In genomic region chr4:5638316-5638715, GRCh38 we compare ENCODE assay signal across 19 cellular contexts.
DNase-seq lines count a peak whose midpoint lies in the region; FAIRE-seq and TF ChIP-seq lines count a peak whose summit lies in the region.
"Had no signal": no experiment of that assay in that cellular context is flagged by ENCODE, and none has a peak within 500 bp of the region (broad histone marks: within the 10 kb centered on the region; RNA-seq: fewer than 3 reads in every experiment).

No MANE protein-coding gene starts in this region.

- no peaks in the 10 kb centered on the region for H3K4me1 ChIP-seq in neuronal stem cell (ENCODE audit: control insufficient read depth in 2 of 2, insufficient read depth in 1 of 2, low read depth in 1 of 2, low read length in 2 of 2)
- H3K4me1 ChIP-seq: ascending aorta, BE2C, gastroesophageal sphincter, HAP-1, tibial artery had no signal

- TF ChIP-seq CTCF in BJ (IDR thresholded peaks at IDR 0.05; ENCODE audit: insufficient read depth, low read depth, low read length), result no peak
- TF ChIP-seq CTCF in GM10266 (IDR thresholded peaks at IDR 0.05; ENCODE audit: control insufficient read depth, insufficient read depth, low read depth, missing control alignments), result no peak

- no peak overlapping the region for H3K9ac ChIP-seq in neuronal stem cell (ENCODE audit: low read depth, low read length, poor library complexity)
- H3K9ac ChIP-seq: SK-N-SH had no signal

- H2BK120ac ChIP-seq in neuronal stem cell (ENCODE audit: low read depth, low read length), result no peak overlapping the region

- WGBS in neuronal stem cell (ENCODE audit: extremely low coverage in 2 of 2, insufficient read length in 2 of 2, insufficient replicate concordance in 1 of 2), 2 donors, result no CpG with 5 or more reads among the region's 4 CpGs

- H3K4me3 ChIP-seq in BJ (ENCODE audit: low read depth, low read length) (no peak overlapping the region), neuronal stem cell (ENCODE audit: low read length in 2 of 2) (no peak overlapping the region)
- H3K4me3 ChIP-seq: ascending aorta, gastroesophageal sphincter, HAP-1, tibial artery had no signal

- H3K4me2 ChIP-seq in neuronal stem cell (ENCODE audit: insufficient read depth, low read length, poor library complexity, severe bottlenecking), result no peak overlapping the region
- H3K4me2 ChIP-seq: SK-N-SH had no signal

- H2AFZ ChIP-seq in neuronal stem cell (ENCODE audit: low read length), result no peak overlapping the region

- POLR2A ChIA-PET in BJ (lab: Charles Lee), result interaction anchor here (0.6 kb wide), 2 partner anchors 36 to 174 kb away, joined by 3 to 5 read pairs; no protein-coding TSS in a partner anchor

- no peak overlapping the region for H2BK15ac ChIP-seq in neuronal stem cell (ENCODE audit: low read length)

- no peak overlapping the region for H3K14ac ChIP-seq in neuronal stem cell (ENCODE audit: low read length)

- H2BK12ac ChIP-seq in neuronal stem cell (ENCODE audit: low read length), result no peak overlapping the region

- H3K18ac ChIP-seq in neuronal stem cell (ENCODE audit: low read length), result no peak overlapping the region

- H2BK5ac ChIP-seq in neuronal stem cell (ENCODE audit: low read length), result no peak overlapping the region

- intact Hi-C loops in head of caudate nucleus (cut with DNase I), result no loop called here

- no peaks in the 10 kb centered on the region for H3K9me3 ChIP-seq in neuronal stem cell (replicated peaks in 1 of 2; ENCODE audit: control insufficient read depth in 2 of 2, insufficient read depth in 1 of 2, low read depth in 1 of 2, low read length in 2 of 2)
- H3K9me3 ChIP-seq: ascending aorta, BE2C, gastroesophageal sphincter, HAP-1, neutrophil, SK-N-SH, tibial artery had no signal

- no peak overlapping the region for H2AK5ac ChIP-seq in neuronal stem cell (ENCODE audit: low read depth, low read length)

- H3K27me3 ChIP-seq in BJ (ENCODE audit: control insufficient read depth, insufficient read depth, low read length) (no peaks in the 10 kb centered on the region), neuronal stem cell (ENCODE audit: control insufficient read depth in 3 of 3, insufficient read depth in 3 of 3, low read depth in 1 of 3, low read length in 3 of 3) (no peaks in the 10 kb centered on the region)
- H3K27me3 ChIP-seq: ascending aorta, BE2C, gastroesophageal sphincter, neutrophil, tibial artery had no signal

- no peaks in the 10 kb centered on the region for H3K79me1 ChIP-seq in neuronal stem cell (ENCODE audit: low read depth, low read length)

- H3K23ac ChIP-seq in neuronal stem cell (ENCODE audit: low read depth, low read length, poor library complexity), result no peak overlapping the region

- H3K4ac ChIP-seq in neuronal stem cell (ENCODE audit: low read length), result no peak overlapping the region

- no peak overlapping the region for H4K8ac ChIP-seq in neuronal stem cell (ENCODE audit: low read depth, low read length)

- CTCF ChIA-PET in BJ (lab: Yijun Ruan, JAX), result interaction anchor here (0.6 to 2.1 kb wide), 3 partner anchors 21 to 1386 kb away, joined by 3 to 8 read pairs (median 5); no protein-coding TSS in a partner anchor

- H3K27ac ChIP-seq in epithelial cell of prostate, result peak overlapping the region; percentile 89
- H3K27ac ChIP-seq in neuronal stem cell (replicated peaks; ENCODE audit: low read length), result no peak overlapping the region
- H3K27ac ChIP-seq: ascending aorta, gastroesophageal sphincter, neutrophil, tibial artery had no signal

- no peak overlapping the region for H4K91ac ChIP-seq in neuronal stem cell (ENCODE audit: low read depth, low read length, poor library complexity)

- no peak for FAIRE-seq in frontal cortex (lab: Jason Lieb, UNC)

- peaks cover 10% of the 10 kb centered on the region for H3K36me3 ChIP-seq in BJ (ENCODE audit: control insufficient read depth, insufficient read depth, low read length)
- H3K36me3 ChIP-seq in neuronal stem cell (replicated peaks in 1 of 2; ENCODE audit: control insufficient read depth in 2 of 2, insufficient read depth in 2 of 2, low read length in 2 of 2), result peaks cover 0 to 9% of the 10 kb centered on the region in 2 donors
- H3K36me3 ChIP-seq: BE2C, HAP-1, neutrophil had no signal

- DNase-seq in BJ (ENCODE audit: low read depth), result peak; percentile 68
- peak; percentile 84 for DNase-seq in NCI-H226
- DNase-seq in epithelial cell of prostate (ENCODE audit: low read depth, low spot score), result peak; percentile 24
- DNase-seq in non-pigmented ciliary epithelial cell (ENCODE audit: low read depth), result peak; percentile 83
- DNase-seq in head of caudate nucleus, result no peak
- no peak for DNase-seq in neuronal stem cell (ENCODE audit: low spot score)
- DNase-seq in frontal cortex (ENCODE audit: low spot score in 2 of 2), result no peak
- no peak for DNase-seq in GM10266 (ENCODE audit: extremely low spot score)
- DNase-seq: activated CD8-positive, alpha-beta T cell treated with anti-CD3 and anti-CD28 coated beads for 36 hours; BE2C; mesendoderm; NCI-H1694; NCI-H510A treated with DMSO at 0.1 percent for 48 hours; SK-N-SH; tibial artery had no signal

Comparison
In these comparisons a context has a peak if more than half of its experiments do, and no peak if none do; other contexts are left out.
1. DNase-seq: peak in BJ (single experiment), NCI-H226 (single experiment), epithelial cell of prostate (single experiment) and non-pigmented ciliary epithelial cell (single experiment); none in head of caudate nucleus (0 of 42), neuronal stem cell (single experiment), frontal cortex (0 of 2) and GM10266 (single experiment).